1 cellular context compared by ENCODE assay signal in the genomic region with DNA sequence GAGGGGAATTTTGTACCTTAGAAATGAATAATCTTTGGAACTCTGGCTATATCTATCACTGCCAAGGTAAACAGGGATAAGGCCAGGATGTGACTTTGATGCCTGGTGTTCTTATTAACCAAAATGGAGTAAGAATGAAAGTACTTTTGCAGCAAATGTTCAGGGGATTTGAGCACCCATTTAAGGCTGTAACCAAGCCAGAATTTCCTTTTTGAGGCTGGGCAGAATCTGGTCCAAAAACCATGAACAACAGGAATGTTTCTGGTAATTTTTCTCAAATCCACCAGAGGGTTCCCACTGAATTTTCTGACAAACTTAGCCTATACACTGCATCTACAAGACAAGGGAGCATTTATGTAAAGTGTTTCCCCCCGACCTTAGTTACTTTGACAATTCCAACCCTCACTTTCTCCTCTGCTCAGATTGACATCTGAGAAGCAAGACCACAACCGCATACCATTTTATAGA.
TF ChIP-seq lines count a peak whose summit lies in the region.

No MANE protein-coding gene starts in this region.

TF ChIP-seq in HepG2, 621 proteins besides CTCF, POLR2A, EP300 and RAD21:
- TF ChIP-seq STAG1 (CRISPR knock-in tag; IDR thresholded peaks at IDR 0.05) (peak; percentile 21; the same call in 1 of the 2 replicates), REXO4 (CRISPR knock-in tag; IDR thresholded peaks at IDR 0.05; ENCODE audit: borderline replicate concordance) (no peak)
